In genomic region chr16:82510041-82510440, GRCh38 we compare ENCODE assay signal across 28 cellular contexts.
"Had no signal": no experiment of that assay in that cellular context is flagged by ENCODE, and none has a peak within 500 bp of the region (broad histone marks: within the 10 kb centered on the region; RNA-seq: fewer than 3 reads in every experiment).

No MANE protein-coding gene starts in this region.

- H3K9me3 Mint-ChIP-seq: activated CD4-positive, alpha-beta memory T cell treated with anti-CD3 and anti-CD28 coated beads, Interleukin-2, amount 10 ng/mL, durations not matched to agents 7 days and 5 days; activated naive CD4-positive, alpha-beta T cell treated with anti-CD3 and anti-CD28 coated beads, Interleukin-2, amount 50 U/mL, for 72 hours; activated T-helper 17 cell treated with anti-CD3 and anti-CD28 coated beads, Interleukin-2, amount 50 U/mL, for 72 hours; dendritic cell treated with granulocyte-macrophage colony-stimulating factor and Interleukin-4, amounts not matched to agents 40 ng/mL and 50 ng/mL, for 4 days had no signal

- H3K4me1 ChIP-seq: body of pancreas, pancreas, psoas muscle, right atrium auricular region had no signal

- H3K27me3 ChIP-seq: body of pancreas, cardiac muscle cell, pancreas, right atrium auricular region had no signal

- DNase-seq: activated CD4-positive, alpha-beta memory T cell treated with anti-CD3 and anti-CD28 coated beads, Interleukin-2, amount 10 ng/mL, durations not matched to agents 7 days and 5 days; activated CD4-positive, alpha-beta T cell treated with anti-CD3 and anti-CD28 coated beads, Interleukin-2, amount 10 ng/mL, durations not matched to agents 7 days and 5 days; activated CD4-positive, CD25-positive, alpha-beta regulatory T cell treated with anti-CD3 and anti-CD28 coated beads, Interleukin-2, amount 50 U/mL, for 72 hours; activated gamma-delta T cell treated with Interleukin-2 at 50 U/mL for 16 hours; activated T-cell treated with anti-CD3 and anti-CD28 coated beads, Interleukin-2, amount 50 U/mL, for 4 hours; body of pancreas; effector CD4-positive, alpha-beta T cell; glutamatergic neuron; left colon; naive thymus-derived CD8-positive, alpha-beta T cell; pancreas; psoas muscle; stimulated activated CD4-positive, alpha-beta T cell treated with anti-CD3 and anti-CD28 coated beads, Interleukin-15, amount 100 ng/mL, for 24 hours; stimulated activated CD4-positive, alpha-beta T cell treated with anti-CD3 and anti-CD28 coated beads, Interleukin-2, amount 100 ng/mL, for 24 hours; stimulated activated naive CD4-positive, alpha-beta T cell; SW 1271; T-helper 17 cell; T1000; trophoblast cell had no signal

- H3K27ac ChIP-seq: body of pancreas, cardiac muscle cell, pancreas, psoas muscle, right atrium auricular region, SK-N-MC, thoracic aorta had no signal

- H3K9me3 ChIP-seq: body of pancreas, pancreas, psoas muscle, thoracic aorta had no signal

- H3K36me3 ChIP-seq: cardiac muscle cell, pancreas, right atrium auricular region, thoracic aorta had no signal

- H3K4me3 Mint-ChIP-seq: activated CD4-positive, alpha-beta memory T cell treated with anti-CD3 and anti-CD28 coated beads, Interleukin-2, amount 10 ng/mL, durations not matched to agents 7 days and 5 days; activated CD4-positive, alpha-beta T cell treated with anti-CD3 and anti-CD28 coated beads, Interleukin-2, amount 10 ng/mL, durations not matched to agents 7 days and 5 days; activated T-cell treated with anti-CD3 and anti-CD28 coated beads, Interleukin-2, amount 50 U/mL, for 4 hours; activated T-helper 17 cell treated with anti-CD3 and anti-CD28 coated beads, Interleukin-2, amount 50 U/mL, for 72 hours; dendritic cell treated with granulocyte-macrophage colony-stimulating factor and Interleukin-4, amounts not matched to agents 40 ng/mL and 50 ng/mL, for 4 days; mesothelial cell of epicardium; naive thymus-derived CD8-positive, alpha-beta T cell; neural crest cell; T-helper 17 cell had no signal

- H3K27me3 Mint-ChIP-seq: activated CD4-positive, alpha-beta T cell treated with anti-CD3 and anti-CD28 coated beads, Interleukin-2, amount 10 ng/mL, durations not matched to agents 7 days and 5 days; dendritic cell treated with granulocyte-macrophage colony-stimulating factor and Interleukin-4, amounts not matched to agents 40 ng/mL and 50 ng/mL, for 4 days had no signal

- H3K4me3 ChIP-seq: body of pancreas, cardiac muscle cell, pancreas, psoas muscle, right atrium auricular region, SK-N-MC, thoracic aorta had no signal

- H3K4me1 Mint-ChIP-seq: activated CD4-positive, alpha-beta memory T cell treated with anti-CD3 and anti-CD28 coated beads, Interleukin-2, amount 10 ng/mL, durations not matched to agents 7 days and 5 days; activated CD4-positive, alpha-beta T cell treated with anti-CD3 and anti-CD28 coated beads, Interleukin-2, amount 10 ng/mL, durations not matched to agents 7 days and 5 days; activated T-helper 17 cell treated with anti-CD3 and anti-CD28 coated beads, Interleukin-2, amount 50 U/mL, for 72 hours; mesothelial cell of epicardium; naive thymus-derived CD8-positive, alpha-beta T cell; T-helper 17 cell had no signal

- H3K27ac Mint-ChIP-seq: activated CD4-positive, alpha-beta memory T cell treated with anti-CD3 and anti-CD28 coated beads, Interleukin-2, amount 10 ng/mL, durations not matched to agents 7 days and 5 days; activated CD4-positive, alpha-beta T cell treated with anti-CD3 and anti-CD28 coated beads, Interleukin-2, amount 10 ng/mL, durations not matched to agents 7 days and 5 days; activated naive CD4-positive, alpha-beta T cell treated with anti-CD3 and anti-CD28 coated beads, Interleukin-2, amount 50 U/mL, for 72 hours; activated T-helper 17 cell treated with anti-CD3 and anti-CD28 coated beads, Interleukin-2, amount 50 U/mL, for 72 hours; dendritic cell treated with granulocyte-macrophage colony-stimulating factor and Interleukin-4, amounts not matched to agents 40 ng/mL and 50 ng/mL, for 4 days; mesothelial cell of epicardium; naive thymus-derived CD8-positive, alpha-beta T cell; T-helper 17 cell had no signal

- H3K36me3 Mint-ChIP-seq: activated naive CD4-positive, alpha-beta T cell treated with anti-CD3 and anti-CD28 coated beads, Interleukin-2, amount 50 U/mL, for 72 hours; mesothelial cell of epicardium; naive thymus-derived CD8-positive, alpha-beta T cell had no signal
